ENCODE assay signal across 8 cellular contexts in the genomic region with DNA sequence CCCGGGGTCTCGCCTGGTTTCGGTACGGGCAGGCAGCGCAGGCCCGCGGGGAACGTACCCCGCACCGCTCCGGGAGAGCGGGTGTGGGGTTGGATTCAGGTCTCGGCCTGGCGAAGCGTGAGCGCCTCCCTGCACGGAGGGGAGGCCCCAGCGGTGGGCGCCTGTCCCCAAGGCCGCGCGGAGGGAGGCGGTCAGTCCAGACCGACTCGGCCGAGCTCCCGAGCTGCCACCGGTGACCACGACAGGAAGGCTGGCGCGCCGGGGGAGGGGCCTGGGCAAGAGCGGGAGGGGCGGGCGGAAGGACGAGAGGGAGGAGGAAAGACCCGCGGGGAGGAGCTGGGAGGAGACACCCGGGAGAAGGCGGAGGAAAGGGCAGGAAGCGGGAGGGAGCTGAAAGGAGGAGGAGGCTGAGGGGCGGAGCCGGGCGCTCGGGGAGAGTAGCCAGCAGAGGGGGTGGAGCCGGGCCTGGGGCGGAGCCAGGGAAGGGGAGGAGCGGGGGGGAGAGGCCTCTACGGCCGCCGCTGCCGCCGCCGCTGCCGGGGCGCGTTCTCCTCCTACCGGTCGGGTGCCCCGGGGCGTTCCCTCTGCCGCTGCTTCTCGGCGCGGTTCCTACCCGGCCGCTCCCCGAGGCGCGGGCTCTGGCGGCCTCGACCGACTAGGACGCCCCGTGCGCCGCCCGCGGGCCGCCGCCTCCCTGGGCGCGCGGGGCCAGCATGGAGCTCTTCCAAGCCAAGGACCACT. TPM values are rescaled to one million over a fixed set of nuclear protein-coding genes. Genes with fewer than 3 reads are reported as not detected.
DNase-seq lines count a peak whose midpoint lies in the region; ATAC-seq and TF ChIP-seq lines count a peak whose summit lies in the region.

A gene with protein sequence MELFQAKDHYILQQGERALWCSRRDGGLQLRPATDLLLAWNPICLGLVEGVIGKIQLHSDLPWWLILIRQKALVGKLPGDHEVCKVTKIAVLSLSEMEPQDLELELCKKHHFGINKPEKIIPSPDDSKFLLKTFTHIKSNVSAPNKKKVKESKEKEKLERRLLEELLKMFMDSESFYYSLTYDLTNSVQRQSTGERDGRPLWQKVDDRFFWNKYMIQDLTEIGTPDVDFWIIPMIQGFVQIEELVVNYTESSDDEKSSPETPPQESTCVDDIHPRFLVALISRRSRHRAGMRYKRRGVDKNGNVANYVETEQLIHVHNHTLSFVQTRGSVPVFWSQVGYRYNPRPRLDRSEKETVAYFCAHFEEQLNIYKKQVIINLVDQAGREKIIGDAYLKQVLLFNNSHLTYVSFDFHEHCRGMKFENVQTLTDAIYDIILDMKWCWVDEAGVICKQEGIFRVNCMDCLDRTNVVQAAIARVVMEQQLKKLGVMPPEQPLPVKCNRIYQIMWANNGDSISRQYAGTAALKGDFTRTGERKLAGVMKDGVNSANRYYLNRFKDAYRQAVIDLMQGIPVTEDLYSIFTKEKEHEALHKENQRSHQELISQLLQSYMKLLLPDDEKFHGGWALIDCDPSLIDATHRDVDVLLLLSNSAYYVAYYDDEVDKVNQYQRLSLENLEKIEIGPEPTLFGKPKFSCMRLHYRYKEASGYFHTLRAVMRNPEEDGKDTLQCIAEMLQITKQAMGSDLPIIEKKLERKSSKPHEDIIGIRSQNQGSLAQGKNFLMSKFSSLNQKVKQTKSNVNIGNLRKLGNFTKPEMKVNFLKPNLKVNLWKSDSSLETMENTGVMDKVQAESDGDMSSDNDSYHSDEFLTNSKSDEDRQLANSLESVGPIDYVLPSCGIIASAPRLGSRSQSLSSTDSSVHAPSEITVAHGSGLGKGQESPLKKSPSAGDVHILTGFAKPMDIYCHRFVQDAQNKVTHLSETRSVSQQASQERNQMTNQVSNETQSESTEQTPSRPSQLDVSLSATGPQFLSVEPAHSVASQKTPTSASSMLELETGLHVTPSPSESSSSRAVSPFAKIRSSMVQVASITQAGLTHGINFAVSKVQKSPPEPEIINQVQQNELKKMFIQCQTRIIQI (plus strand): TSS at position 501 of the 741 bp plus-strand sequence. CDS start 213 bp downstream, at position 714.

- peak within 1 kb of the TSS; percentile 81 for H3K4me3 ChIP-seq in choroid plexus epithelial cell (ENCODE audit: low read depth, low read length)

- peak within 1 kb of the TSS; percentile 86 for H3K4me3 Mint-ChIP-seq in activated CD4-positive, alpha-beta T cell treated with anti-CD3 and anti-CD28 coated beads for 36 hours

- POLR2A ChIA-PET in activated CD4-positive, alpha-beta T cell treated with anti-CD3 and anti-CD28 coated beads for 36 hours (lab: Charles Lee) = interaction anchor here (0.5 to 1.9 kb wide), 7 partner anchors 12 to 147 kb away, joined by 3 to 12 read pairs (median 5); a partner anchor contains a TSS

- peak; percentile 91 for ATAC-seq in HG03439 (IDR thresholded peaks at IDR 0.05; ENCODE audit: unreplicated experiment)
- peak; percentile 95 for ATAC-seq in activated CD4-positive, alpha-beta T cell treated with anti-CD3 and anti-CD28 coated beads for 36 hours

- peak within 1 kb of the TSS; percentile 73 for H3K27ac Mint-ChIP-seq in activated CD4-positive, alpha-beta T cell treated with anti-CD3 and anti-CD28 coated beads for 36 hours

- peaks cover 47% of the 10 kb centered on the region for H3K4me1 Mint-ChIP-seq in activated CD4-positive, alpha-beta T cell treated with anti-CD3 and anti-CD28 coated beads for 36 hours

- H3K27me3 Mint-ChIP-seq in activated CD4-positive, alpha-beta T cell treated with anti-CD3 and anti-CD28 coated beads for 36 hours = no peaks in the 10 kb centered on the region

- intact Hi-C loops in activated CD4-positive, alpha-beta T cell treated with anti-CD3 and anti-CD28 coated beads for 36 hours (cut with DNase I, micrococcal nuclease) = loop anchor here (1.0 to 10.0 kb wide), 15 partner anchors 18 to 970 kb away; a partner anchor contains a TSS

- peak; percentile 57 for TF ChIP-seq POLR2A in GM19099 (IDR thresholded peaks at IDR 0.05; ENCODE audit: extremely low read depth, insufficient read length, low read depth)

- CTCF ChIA-PET in activated CD4-positive, alpha-beta T cell treated with anti-CD3 and anti-CD28 coated beads for 36 hours (lab: Charles Lee) = interaction anchor here (0.6 to 2.5 kb wide), 8 partner anchors 21 to 453 kb away, joined by 3 to 19 read pairs (median 4); no protein-coding TSS in a partner anchor

- H3K9me3 Mint-ChIP-seq in activated CD4-positive, alpha-beta T cell treated with anti-CD3 and anti-CD28 coated beads for 36 hours (ENCODE audit: low read depth) = no peaks in the 10 kb centered on the region

- TF ChIP-seq CTCF in choroid plexus epithelial cell (conservative IDR thresholded peaks at IDR 0.05; ENCODE audit: low read depth, low read length) = no peak

- peaks cover 6% of the 10 kb centered on the region for H3K36me3 Mint-ChIP-seq in activated CD4-positive, alpha-beta T cell treated with anti-CD3 and anti-CD28 coated beads for 36 hours (ENCODE audit: low read depth)

- DNase-seq in AML-193 (lab: John Stamatoyannopoulos, UW) (peak; percentile 95 to 96), NCI-H510A (lab: John Stamatoyannopoulos, UW) (peak; percentile 96), choroid plexus epithelial cell (ENCODE audit: low read depth) (peak; percentile 98), kidney tubule cell (ENCODE audit: low spot score) (peak; percentile 99)
- peak; percentile 100 for DNase-seq in activated CD4-positive, alpha-beta T cell treated with anti-CD3 and anti-CD28 coated beads for 36 hours
- peak; percentile 98 to 100 (median 100) for DNase-seq in stimulated activated CD4-positive, alpha-beta T cell treated with anti-CD3 and anti-CD28 coated beads, Interleukin-1b, Interleukin-23, amount 100 ng/mL, for 24 hours (ENCODE audit: low read depth in 4 of 4, low spot score in 1 of 4)

RNA-seq across cellular contexts. Expression of the gene that starts here (rescaled TPM):
- total RNA-seq in activated CD4-positive, alpha-beta T cell treated with anti-CD3 and anti-CD28 coated beads for 36 hours = 10 to 100 TPM; 10.9 to 12.6 TPM

Comparison
In these comparisons a context has a peak if more than half of its experiments do, and no peak if none do; other contexts are left out.
1. Peak in every context shown above with its lines: DNase-seq, ATAC-seq and H3K4me3 ChIP-seq.